In genomic region chr6:105763866-105764265, GRCh38 we compare ENCODE assay signal across 32 cellular contexts.
"Had no signal": no experiment of that assay in that cellular context is flagged by ENCODE, and none has a peak within 500 bp of the region (broad histone marks: within the 10 kb centered on the region; RNA-seq: fewer than 3 reads in every experiment).

No MANE protein-coding gene starts in this region.

- H3K36me3 ChIP-seq: breast epithelium, heart left ventricle, lower lobe of right lung, ovary, right lobe of liver, uterus, WERI-Rb-1 had no signal

- H3K4me3 Mint-ChIP-seq: activated CD4-positive, alpha-beta memory T cell treated with anti-CD3 and anti-CD28 coated beads, Interleukin-2, amount 10 ng/mL, durations not matched to agents 7 days and 5 days; activated CD4-positive, alpha-beta T cell treated with anti-CD3 and anti-CD28 coated beads, Interleukin-2, amount 10 ng/mL, durations not matched to agents 24 days and 14 days; activated T-cell treated with anti-CD3 and anti-CD28 coated beads, Interleukin-2, amount 50 U/mL, for 24 hours; central memory CD8-positive, alpha-beta T cell; nephron; stimulated activated memory B cell treated with anti-CD40 and anti-IgM and Interleukin-4, amounts not matched to agents 10 μg/mL and 1 μg/mL and 100 μg/mL, for 72 hours; stimulated activated naive CD8-positive, alpha-beta T cell treated with anti-CD3 and anti-CD28 coated beads, Interleukin-15, amount 100 ng/mL, for 72 hours; T-helper 1 cell treated with Interleukin-12 subunit alpha and Interleukin-12 subunit beta and Interleukin-4 antibody, amounts not matched to agents 30 μg/mL and 1 μg/mL, for 36 hours; type B pancreatic cell had no signal

- H3K4me1 Mint-ChIP-seq: central memory CD8-positive, alpha-beta T cell; stimulated activated memory B cell treated with anti-CD40 and anti-IgM and Interleukin-4, amounts not matched to agents 10 μg/mL and 1 μg/mL and 100 μg/mL, for 72 hours had no signal

- H3K4me3 ChIP-seq: breast epithelium, heart left ventricle, lower lobe of right lung, ovary, right lobe of liver, skin epidermis, uterus had no signal

- H3K27ac Mint-ChIP-seq: activated CD4-positive, alpha-beta memory T cell treated with anti-CD3 and anti-CD28 coated beads, Interleukin-2, amount 10 ng/mL, durations not matched to agents 7 days and 5 days; activated CD4-positive, alpha-beta T cell treated with anti-CD3 and anti-CD28 coated beads, Interleukin-2, amount 10 ng/mL, durations not matched to agents 24 days and 14 days; activated T-cell treated with anti-CD3 and anti-CD28 coated beads, Interleukin-2, amount 50 U/mL, for 24 hours; nephron; progenitor cell of endocrine pancreas; stimulated activated memory B cell treated with anti-CD40 and anti-IgM and Interleukin-4, amounts not matched to agents 10 μg/mL and 1 μg/mL and 100 μg/mL, for 72 hours; stimulated activated naive CD8-positive, alpha-beta T cell treated with anti-CD3 and anti-CD28 coated beads, Interleukin-15, amount 100 ng/mL, for 72 hours; T-helper 1 cell treated with Interleukin-12 subunit alpha and Interleukin-12 subunit beta and Interleukin-4 antibody, amounts not matched to agents 30 μg/mL and 1 μg/mL, for 36 hours; type B pancreatic cell had no signal

- H3K4me1 ChIP-seq: breast epithelium, heart left ventricle, lower lobe of right lung, uterus had no signal

- DNase-seq: activated CD4-positive, alpha-beta memory T cell treated with anti-CD3 and anti-CD28 coated beads, Interleukin-2, amount 10 ng/mL, durations not matched to agents 7 days and 5 days; activated CD4-positive, alpha-beta T cell treated with anti-CD3 and anti-CD28 coated beads, Interleukin-2, amount 10 ng/mL, durations not matched to agents 24 days and 14 days; activated CD4-positive, CD25-positive, alpha-beta regulatory T cell treated with anti-CD3 and anti-CD28 coated beads, Interleukin-2, amount 50 U/mL, for 72 hours; activated CD8-positive, alpha-beta memory T cell treated with anti-CD3 and anti-CD28 coated beads, Interleukin-2, amount 50 U/mL, for 48 hours; activated gamma-delta T cell; activated naive CD4-positive, alpha-beta T cell treated with anti-CD3 and anti-CD28 coated beads, Interleukin-2, amount 50 U/mL, for 16 hours; activated T-cell treated with anti-CD3 and anti-CD28 coated beads, Interleukin-2, amount 50 U/mL, for 24 hours; amniotic stem cell; dermis blood vessel endothelial cell; effector CD4-positive, alpha-beta T cell; erythroblast; heart left ventricle; hypothalamus; lower lobe of right lung; mesendoderm; ovary; right lobe of liver; stimulated activated CD4-positive, alpha-beta T cell treated with anti-CD3 and anti-CD28 coated beads, Interleukin-4, amount 100 ng/mL, for 24 hours; stimulated activated naive CD8-positive, alpha-beta T cell treated with anti-CD3 and anti-CD28 coated beads, Interleukin-15, amount 100 ng/mL, for 72 hours; substantia nigra; T-helper 9 cell; uterus; WERI-Rb-1 had no signal

- H3K9me3 ChIP-seq: breast epithelium, heart left ventricle, lower lobe of right lung, ovary, right lobe of liver, uterus had no signal

- H3K27me3 ChIP-seq: breast epithelium, heart left ventricle, ovary, right lobe of liver, uterus had no signal

- H3K27me3 Mint-ChIP-seq: activated CD4-positive, alpha-beta memory T cell treated with anti-CD3 and anti-CD28 coated beads, Interleukin-2, amount 10 ng/mL, durations not matched to agents 7 days and 5 days; activated CD4-positive, alpha-beta T cell treated with anti-CD3 and anti-CD28 coated beads, Interleukin-2, amount 10 ng/mL, durations not matched to agents 24 days and 14 days; central memory CD8-positive, alpha-beta T cell; stimulated activated memory B cell treated with anti-CD40 and anti-IgM and Interleukin-4, amounts not matched to agents 10 μg/mL and 1 μg/mL and 100 μg/mL, for 72 hours had no signal

- H3K27ac ChIP-seq: breast epithelium, heart left ventricle, lower lobe of right lung, ovary, right lobe of liver, uterus, WERI-Rb-1 had no signal

- H3K9me3 Mint-ChIP-seq: activated T-cell treated with anti-CD3 and anti-CD28 coated beads, Interleukin-2, amount 50 U/mL, for 24 hours; central memory CD8-positive, alpha-beta T cell; nephron; stimulated activated memory B cell treated with anti-CD40 and anti-IgM and Interleukin-4, amounts not matched to agents 10 μg/mL and 1 μg/mL and 100 μg/mL, for 72 hours had no signal

- H3K36me3 Mint-ChIP-seq: stimulated activated memory B cell treated with anti-CD40 and anti-IgM and Interleukin-4, amounts not matched to agents 10 μg/mL and 1 μg/mL and 100 μg/mL, for 72 hours; type B pancreatic cell had no signal

- ATAC-seq: heart left ventricle; left lobe of liver; lower lobe of right lung; right lobe of liver; stimulated activated memory B cell treated with anti-CD40 and anti-IgM and Interleukin-4, amounts not matched to agents 10 μg/mL and 1 μg/mL and 100 μg/mL, for 72 hours; stimulated activated naive CD8-positive, alpha-beta T cell treated with anti-CD3 and anti-CD28 coated beads, Interleukin-15, amount 100 ng/mL, for 72 hours had no signal
